21 cellular contexts compared by ENCODE assay signal in the genomic region with DNA sequence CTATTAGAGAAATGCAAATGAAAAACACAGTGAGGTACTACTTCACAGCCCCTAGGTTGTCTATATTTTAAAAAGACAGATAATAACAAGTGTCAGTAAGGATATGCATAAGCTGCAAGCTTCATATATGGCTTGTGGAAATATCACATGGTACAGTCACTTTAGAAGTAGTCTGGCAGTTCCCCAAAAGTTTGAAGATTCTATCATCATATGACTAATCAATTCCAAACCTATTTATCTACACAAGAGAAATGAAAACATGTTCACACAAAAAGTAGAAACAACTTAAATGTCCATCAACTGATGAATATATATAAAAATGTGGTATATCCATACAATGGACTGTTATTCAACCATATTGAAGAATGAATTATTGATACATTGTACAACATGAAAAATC.
"Had no signal": no experiment of that assay in that cellular context is flagged by ENCODE, and none has a peak within 500 bp of the region (broad histone marks: within the 10 kb centered on the region; RNA-seq: fewer than 3 reads in every experiment).

No MANE protein-coding gene starts in this region.

- H3K4me3 Mint-ChIP-seq: dendritic cell treated with granulocyte-macrophage colony-stimulating factor and Interleukin-4, amounts not matched to agents 40 ng/mL and 50 ng/mL, for 4 days; naive thymus-derived CD4-positive, alpha-beta T cell had no signal

- H3K4me3 ChIP-seq: esophagus squamous epithelium, hepatocyte, psoas muscle, skin epidermis, stomach, vagina had no signal

- H3K9me3 Mint-ChIP-seq: activated T-helper 2 cell treated with anti-CD3 and anti-CD28 coated beads, Interferon-gamma antibody, Interleukin-2, Interleukin-4, amounts not matched to agents 10 μg/mL and 5 μg/mL and 100 μg/mL, durations not matched to agents 14 hours and 24 hours and 36 hours; dendritic cell treated with granulocyte-macrophage colony-stimulating factor and Interleukin-4, amounts not matched to agents 40 ng/mL and 50 ng/mL, for 4 days; naive thymus-derived CD4-positive, alpha-beta T cell had no signal

- ATAC-seq: left cardiac atrium; naive thymus-derived CD4-positive, alpha-beta T cell; psoas muscle; right cardiac atrium had no signal

- H3K27ac Mint-ChIP-seq: activated T-helper 2 cell treated with anti-CD3 and anti-CD28 coated beads, Interferon-gamma antibody, Interleukin-2, Interleukin-4, amounts not matched to agents 10 μg/mL and 5 μg/mL and 100 μg/mL, durations not matched to agents 14 hours and 24 hours and 36 hours; dendritic cell treated with granulocyte-macrophage colony-stimulating factor and Interleukin-4, amounts not matched to agents 40 ng/mL and 50 ng/mL, for 4 days; naive thymus-derived CD4-positive, alpha-beta T cell had no signal

- DNase-seq: activated CD4-positive, alpha-beta T cell treated with anti-CD3 and anti-CD28 coated beads for 1 hour; activated CD4-positive, alpha-beta T cell treated with anti-CD3 and anti-CD28 coated beads, Interleukin-2, amount 50 U/mL, for 4 hours; activated naive CD4-positive, alpha-beta T cell treated with Interleukin-2 at 50 U/mL for 16 hours; activated T-cell treated with anti-CD3 and anti-CD28 coated beads for 4 hours; aorta; cerebellar nuclear complex; effector CD8-positive, alpha-beta T cell; esophagus squamous epithelium; left cardiac atrium; mesendoderm; naive thymus-derived CD4-positive, alpha-beta T cell; psoas muscle; right cardiac atrium; stomach; WERI-Rb-1 had no signal

- H3K27me3 ChIP-seq: esophagus squamous epithelium, hepatocyte, vagina had no signal

- H3K27me3 Mint-ChIP-seq: dendritic cell treated with granulocyte-macrophage colony-stimulating factor and Interleukin-4, amounts not matched to agents 40 ng/mL and 50 ng/mL, for 4 days; naive thymus-derived CD4-positive, alpha-beta T cell had no signal

- H3K36me3 ChIP-seq: esophagus squamous epithelium, stomach, vagina, WERI-Rb-1 had no signal

- H3K36me3 Mint-ChIP-seq: naive thymus-derived CD4-positive, alpha-beta T cell had no signal

- FAIRE-seq: islet of Langerhans had no signal
